In the genomic region with DNA sequence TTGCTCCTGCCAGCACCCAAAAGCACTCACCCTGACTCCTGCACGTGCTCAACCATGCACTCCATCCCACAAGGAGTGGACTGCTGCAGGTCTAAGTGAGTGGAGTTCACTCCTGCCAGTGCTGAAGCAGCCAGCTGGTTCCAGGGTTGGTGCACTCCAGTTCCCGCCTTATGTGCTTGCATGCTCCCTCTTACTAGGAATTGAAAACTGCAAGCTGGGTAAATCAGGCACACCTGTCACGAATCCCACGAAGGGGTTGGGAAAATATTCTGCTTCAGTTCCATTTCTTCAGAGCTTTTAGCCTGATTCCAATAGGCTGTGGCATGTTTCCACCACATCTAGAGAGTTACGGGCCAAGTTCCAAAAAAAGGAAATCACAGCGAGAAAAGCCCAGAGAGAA, we compare ENCODE assay signal across 27 cellular contexts.
"Had no signal": no experiment of that assay in that cellular context is flagged by ENCODE, and none has a peak within 500 bp of the region (broad histone marks: within the 10 kb centered on the region; RNA-seq: fewer than 3 reads in every experiment).

No MANE protein-coding gene starts in this region.

- FAIRE-seq: K562, TTC549 had no signal

- H3K4me1 ChIP-seq: adrenal gland, SJCRH30 had no signal

- DNase-seq: activated CD4-positive, alpha-beta T cell treated with anti-CD3 and anti-CD28 coated beads for 36 hours; activated CD4-positive, alpha-beta T cell treated with anti-CD3 and anti-CD28 coated beads, Interleukin-2, amount 10 ng/mL, durations not matched to agents 7 days and 5 days; activated CD4-positive, alpha-beta T cell treated with anti-CD3 and anti-CD28 coated beads, Interleukin-2, amount 50 U/mL, for 48 hours; activated CD8-positive, alpha-beta T cell treated with anti-CD3 and anti-CD28 coated beads, Interleukin-2, amount 10 ng/mL, durations not matched to agents 7 days and 5 days; activated gamma-delta T cell treated with Interleukin-2 at 50 U/mL for 16 hours; activated naive CD4-positive, alpha-beta T cell treated with anti-CD3 and anti-CD28 coated beads for 36 hours; activated T-cell treated with anti-CD3 and anti-CD28 coated beads, Interleukin-2, amount 50 U/mL, for 24 hours; adrenal gland; brain microvascular endothelial cell; central memory CD4-positive, alpha-beta T cell; NCI-H1092 treated with DMSO at 0.1 percent for 48 hours; NCI-H1417; NCI-H146; NCI-H187; NCI-H2029 treated with DMSO at 0.1 percent for 48 hours; NCI-H2107; NCI-H510A; NCI-H69; SHP77; SJCRH30 had no signal

- H3K36me3 ChIP-seq: adrenal gland, brain microvascular endothelial cell, SJCRH30 had no signal

- H3K4me3 ChIP-seq: adrenal gland, K562, SJCRH30, SK-N-MC had no signal

- H3K27ac ChIP-seq: adrenal gland, brain microvascular endothelial cell, SJCRH30, SK-N-MC had no signal

- ATAC-seq: activated CD4-positive, alpha-beta T cell treated with anti-CD3 and anti-CD28 coated beads for 36 hours; activated CD4-positive, CD25-positive, alpha-beta regulatory T cell treated with anti-CD3 and anti-CD28 coated beads, Interleukin-2, amount 50 U/mL, for 24 hours; activated CD8-positive, alpha-beta T cell treated with anti-CD3 and anti-CD28 coated beads, Interleukin-2, amount 10 ng/mL, durations not matched to agents 7 days and 5 days; activated naive CD4-positive, alpha-beta T cell treated with anti-CD3 and anti-CD28 coated beads, Interleukin-2, amount 50 U/mL, for 72 hours; K562; Panc1; WTC11 had no signal

- H3K27me3 ChIP-seq: adrenal gland, brain microvascular endothelial cell, SJCRH30 had no signal

- H3K9me3 ChIP-seq: adrenal gland, SJCRH30 had no signal
